In genomic region chr22:44309137-44309536, GRCh38 we compare ENCODE assay signal across 9 cellular contexts. TPM values are rescaled to one million over a fixed set of nuclear protein-coding genes. Genes with fewer than 3 reads are reported as not detected.
A peak's percentile ranks its signal among the peaks of the same experiment; 100 is the strongest.
DNase-seq lines count a peak whose midpoint lies in the region; ATAC-seq and TF ChIP-seq lines count a peak whose summit lies in the region.
"Had no signal": no experiment of that assay in that cellular context is flagged by ENCODE, and none has a peak within 500 bp of the region (broad histone marks: within the 10 kb centered on the region; RNA-seq: fewer than 3 reads in every experiment).

No MANE protein-coding gene starts in this region.

- H3K4me3 ChIP-seq in AG10803 (ENCODE audit: low read length) (no peak overlapping the region), choroid plexus epithelial cell (ENCODE audit: low read depth, low read length) (no peak overlapping the region)

- no peak for TF ChIP-seq CTCF in AG10803 (conservative IDR thresholded peaks at IDR 0.05; ENCODE audit: low read length)
- TF ChIP-seq CTCF in choroid plexus epithelial cell (conservative IDR thresholded peaks at IDR 0.05; ENCODE audit: low read depth, low read length): no peak

- DNase-seq in AG10803 (ENCODE audit: low read depth): peak; percentile 97
- DNase-seq in M059J (ENCODE audit: low read depth): peak; percentile 94
- DNase-seq in choroid plexus epithelial cell (ENCODE audit: low read depth): peak; percentile 83
- peak; percentile 96 for DNase-seq in myocyte (ENCODE audit: low read depth)
- DNase-seq in stimulated activated CD4-positive, alpha-beta T cell treated with anti-CD3 and anti-CD28 coated beads, Interleukin-15, amount 100 ng/mL, for 24 hours: no peak
- DNase-seq in stimulated activated CD4-positive, alpha-beta T cell treated with anti-CD3 and anti-CD28 coated beads, Interleukin-4, amount 100 ng/mL, for 1 hour: no peak
- DNase-seq: effector CD4-positive, alpha-beta T cell had no signal

- ATAC-seq in GM19351 (IDR thresholded peaks at IDR 0.05; ENCODE audit: unreplicated experiment): no peak
- no peak for ATAC-seq in GM18870 (IDR thresholded peaks at IDR 0.05; ENCODE audit: unreplicated experiment)

RNA-seq across cellular contexts. Expression of gene SHISAL1, which starts 3.6 kb away (rescaled TPM):
- total RNA-seq in M059J (2014; rRNA removed; shearing (Covaris generic)): 0.07 and 0.32 TPM in 2 replicates
- total RNA-seq in myocyte: 0.24 and 0.31 TPM in 2 replicates
- polyA plus RNA-seq in myocyte (2012): 0.81 TPM

Comparison
In these comparisons a context has a peak if more than half of its experiments do, and no peak if none do; other contexts are left out.
1. DNase-seq: peak in AG10803 (single experiment), M059J (single experiment), choroid plexus epithelial cell (single experiment) and myocyte (single experiment); none in stimulated activated CD4-positive, alpha-beta T cell treated with anti-CD3 and anti-CD28 coated beads, Interleukin-15, amount 100 ng/mL, for 24 hours (single experiment) and stimulated activated CD4-positive, alpha-beta T cell treated with anti-CD3 and anti-CD28 coated beads, Interleukin-4, amount 100 ng/mL, for 1 hour (single experiment).